Comparison of ENCODE assay signal across 15 cellular contexts in genomic region chr6:143097224-143097795, GRCh38. TPM values are rescaled to one million over a fixed set of nuclear protein-coding genes. Genes with fewer than 3 reads are reported as not detected.
DNase-seq lines count a peak whose midpoint lies in the region; ATAC-seq and TF ChIP-seq lines count a peak whose summit lies in the region.
"Had no signal": no experiment of that assay in that cellular context is flagged by ENCODE, and none has a peak within 500 bp of the region (broad histone marks: within the 10 kb centered on the region; RNA-seq: fewer than 3 reads in every experiment).

No MANE protein-coding gene starts in this region.

- no peaks in the 10 kb centered on the region for H3K27me3 Mint-ChIP-seq in activated naive CD4-positive, alpha-beta T cell treated with anti-CD3 and anti-CD28 coated beads, Interleukin-2, amount 10 ng/mL, durations not matched to agents 7 days and 5 days
- H3K27me3 Mint-ChIP-seq: stimulated activated naive CD8-positive, alpha-beta T cell treated with anti-CD3 and anti-CD28 coated beads, Interleukin-15, Interleukin-2, amounts not matched to agents 100 ng/mL and 50 ng/mL, for 24 hours had no signal

- H3K27ac Mint-ChIP-seq in activated naive CD4-positive, alpha-beta T cell treated with anti-CD3 and anti-CD28 coated beads, Interleukin-2, amount 50 U/mL, for 72 hours: no peak overlapping the region
- no peak overlapping the region for H3K27ac Mint-ChIP-seq in activated naive CD4-positive, alpha-beta T cell treated with anti-CD3 and anti-CD28 coated beads, Interleukin-2, amount 10 ng/mL, durations not matched to agents 7 days and 5 days
- H3K27ac Mint-ChIP-seq: stimulated activated naive CD8-positive, alpha-beta T cell treated with anti-CD3 and anti-CD28 coated beads, Interleukin-15, Interleukin-2, amounts not matched to agents 100 ng/mL and 50 ng/mL, for 24 hours had no signal

- DNase-seq in activated naive CD4-positive, alpha-beta T cell treated with anti-CD3 and anti-CD28 coated beads, Interleukin-2, amount 50 U/mL, for 72 hours (ENCODE audit: low spot score in 2 of 2): no peak
- no peak for DNase-seq in activated naive CD4-positive, alpha-beta T cell treated with anti-CD3 and anti-CD28 coated beads, Interleukin-2, amount 10 ng/mL, durations not matched to agents 7 days and 5 days
- DNase-seq in central memory CD4-positive, alpha-beta T cell: peak; percentile 30
- DNase-seq in spleen (no peak), body of pancreas (no peak), NCI-H187 (lab: John Stamatoyannopoulos, UW) (no peak)
- DNase-seq in stimulated activated naive CD4-positive, alpha-beta T cell treated with Interleukin-2 at 50 U/mL for 16 hours (lab: John Stamatoyannopoulos, UW): no peak
- DNase-seq: activated effector memory CD4-positive, alpha-beta T cell treated with anti-CD3 and anti-CD28 coated beads, Interleukin-2, amount 50 U/mL, for 16 hours; foreskin melanocyte; NCI-H2081 treated with DMSO at 0.1 percent for 48 hours; NCI-H774 had no signal

- intact Hi-C loops in spleen (cut with DNase I; ENCODE audit: low total_unique reads) (no loop called here), body of pancreas (cut with DNase I) (no loop called here)

- H3K4me1 ChIP-seq in spleen (peaks cover 11 to 30% (median 17%) of the 10 kb centered on the region in 6 donors), body of pancreas (no peaks in the 10 kb centered on the region)

- peak overlapping the region; percentile 36 to 72 (median 64) for H3K27ac ChIP-seq in spleen
- no peak overlapping the region for H3K27ac ChIP-seq in body of pancreas

- 86 to 90% (median 89%) methylated on average over 6 of the region's 6 CpGs for WGBS in spleen, 5 donors
- 87% methylated on average over 6 of the region's 6 CpGs for WGBS in body of pancreas, 2 donors

- peak; percentile 67 to 89 for ATAC-seq in activated naive CD4-positive, alpha-beta T cell treated with anti-CD3 and anti-CD28 coated beads, Interleukin-2, amount 50 U/mL, for 72 hours
- peak; percentile 14 for ATAC-seq in HG03342 (IDR thresholded peaks at IDR 0.05; ENCODE audit: unreplicated experiment)
- ATAC-seq in body of pancreas: no peak

- TF ChIP-seq CTCF in spleen (IDR thresholded peaks at IDR 0.05 in 8 of 11, conservative IDR thresholded peaks at IDR 0.05 in 3 of 11): no peak
- TF ChIP-seq CTCF in body of pancreas (IDR thresholded peaks at IDR 0.05): no peak

- no peaks in the 10 kb centered on the region for H3K9me3 ChIP-seq in spleen
- no peaks in the 10 kb centered on the region for H3K9me3 ChIP-seq in body of pancreas

- H3K36me3 Mint-ChIP-seq in activated naive CD4-positive, alpha-beta T cell treated with anti-CD3 and anti-CD28 coated beads, Interleukin-2, amount 50 U/mL, for 72 hours: peaks cover 0 to 11% of the 10 kb centered on the region in 2 donors
- peaks cover 1% of the 10 kb centered on the region for H3K36me3 Mint-ChIP-seq in activated naive CD4-positive, alpha-beta T cell treated with anti-CD3 and anti-CD28 coated beads, Interleukin-2, amount 10 ng/mL, durations not matched to agents 7 days and 5 days

- H3K4me3 Mint-ChIP-seq in activated naive CD4-positive, alpha-beta T cell treated with anti-CD3 and anti-CD28 coated beads, Interleukin-2, amount 10 ng/mL, durations not matched to agents 7 days and 5 days: no peak overlapping the region
- H3K4me3 Mint-ChIP-seq: neural crest cell; stimulated activated naive CD8-positive, alpha-beta T cell treated with anti-CD3 and anti-CD28 coated beads, Interleukin-15, Interleukin-2, amounts not matched to agents 100 ng/mL and 50 ng/mL, for 24 hours had no signal

- no peak for TF ChIP-seq POLR2A in spleen (IDR thresholded peaks at IDR 0.05)
- TF ChIP-seq POLR2A in body of pancreas (IDR thresholded peaks at IDR 0.05): no peak

- H3K27me3 ChIP-seq in spleen (replicated peaks in 1 of 7): no peaks in the 10 kb centered on the region
- no peaks in the 10 kb centered on the region for H3K27me3 ChIP-seq in body of pancreas

- CTCF ChIA-PET in activated naive CD4-positive, alpha-beta T cell treated with anti-CD3 and anti-CD28 coated beads, Interleukin-2, amount 10 ng/mL, durations not matched to agents 7 days and 5 days (lab: Charles Lee): no interaction called here

- H3K36me3 ChIP-seq in spleen (no peaks in the 10 kb centered on the region), body of pancreas (replicated peaks in 1 of 2; ENCODE audit: insufficient read depth in 1 of 2, low read depth in 2 of 2) (no peaks in the 10 kb centered on the region)

- no peaks in the 10 kb centered on the region for H3K4me1 Mint-ChIP-seq in activated naive CD4-positive, alpha-beta T cell treated with anti-CD3 and anti-CD28 coated beads, Interleukin-2, amount 10 ng/mL, durations not matched to agents 7 days and 5 days

- H3K4me3 ChIP-seq in spleen (no peak overlapping the region), body of pancreas (no peak overlapping the region)
- H3K4me3 ChIP-seq: lung had no signal

- H3K9me3 Mint-ChIP-seq in activated naive CD4-positive, alpha-beta T cell treated with anti-CD3 and anti-CD28 coated beads, Interleukin-2, amount 50 U/mL, for 72 hours: peaks cover 0 to 13% of the 10 kb centered on the region in 2 donors
- H3K9me3 Mint-ChIP-seq in activated naive CD4-positive, alpha-beta T cell treated with anti-CD3 and anti-CD28 coated beads, Interleukin-2, amount 10 ng/mL, durations not matched to agents 7 days and 5 days: no peaks in the 10 kb centered on the region
- H3K9me3 Mint-ChIP-seq: neural crest cell; stimulated activated naive CD8-positive, alpha-beta T cell treated with anti-CD3 and anti-CD28 coated beads, Interleukin-15, Interleukin-2, amounts not matched to agents 100 ng/mL and 50 ng/mL, for 24 hours had no signal

RNA-seq across cellular contexts. Expression of gene AIG1, which starts 36.6 kb away (rescaled TPM):
- total RNA-seq in activated naive CD4-positive, alpha-beta T cell treated with anti-CD3 and anti-CD28 coated beads, Interleukin-2, amount 50 U/mL, for 72 hours: 10 to 100 TPM; 15.5 to 34.8 TPM
- 10 to 100 TPM; 22.1 to 38.0 (median 34.0) TPM for total RNA-seq in spleen
- 10 to 100 TPM; 14.3 to 15.3 (median 15.2) TPM for polyA plus RNA-seq in spleen
- total RNA-seq in body of pancreas: 10 to 100 TPM; 11.9 to 13.5 TPM

Comparison
In these comparisons a context has a peak if more than half of its experiments do, and no peak if none do; other contexts are left out.
1. H3K27ac ChIP-seq: peak in spleen (8 of 8); none in body of pancreas (0 of 4).